8 cellular contexts compared by ENCODE assay signal in genomic region chr22:25462474-25463346, GRCh38.
DNase-seq lines count a peak whose midpoint lies in the region; ATAC-seq and TF ChIP-seq lines count a peak whose summit lies in the region.
"Not testable (repeated sequence)": the region's sequence is repeated elsewhere in the genome, so short reads cannot be mapped to it uniquely, and the experiment has no call there.

No MANE protein-coding gene starts in this region.

- H3K9me3 ChIP-seq in DND-41 (ENCODE audit: insufficient read depth, low read length, severe bottlenecking); neutrophil: not testable (repeated sequence)

- not testable (repeated sequence) for H3K9me3 Mint-ChIP-seq in activated naive CD4-positive, alpha-beta T cell treated with anti-CD3 and anti-CD28 coated beads, Interleukin-2, amount 50 U/mL, for 72 hours; stimulated activated naive B cell treated with anti-CD40 and anti-IgM and Interleukin-4, amounts not matched to agents 10 μg/mL and 1 μg/mL and 100 μg/mL, for 72 hours

- not testable (repeated sequence) for H3K4me3 ChIP-seq in DND-41 (ENCODE audit: low read depth in 1 of 2, low read length in 2 of 2); neutrophil (ENCODE audit: low read depth in 1 of 2, low read length in 1 of 2)

- not testable (repeated sequence) for H3K4me2 ChIP-seq in DND-41 (ENCODE audit: insufficient read depth, low read length)

- peak overlapping the region; percentile 22 to 61 for H3K27ac Mint-ChIP-seq in activated naive CD4-positive, alpha-beta T cell treated with anti-CD3 and anti-CD28 coated beads, Interleukin-2, amount 50 U/mL, for 72 hours
- peak overlapping the region; percentile 62 for H3K27ac Mint-ChIP-seq in stimulated activated naive B cell treated with anti-CD40 and anti-IgM and Interleukin-4, amounts not matched to agents 10 μg/mL and 1 μg/mL and 100 μg/mL, for 72 hours

- H3K4me3 Mint-ChIP-seq in stimulated activated naive B cell treated with anti-CD40 and anti-IgM and Interleukin-4, amounts not matched to agents 10 μg/mL and 1 μg/mL and 100 μg/mL, for 72 hours = not testable (repeated sequence)

- H3K4me1 ChIP-seq in DND-41 (ENCODE audit: insufficient read depth, low read length); neutrophil (ENCODE audit: control insufficient read depth in 1 of 2, insufficient read depth in 1 of 2, low read depth in 1 of 2, low read length in 1 of 2): not testable (repeated sequence)

- H3K9ac ChIP-seq in DND-41 (ENCODE audit: low read depth, low read length) = not testable (repeated sequence)

- H3K27ac ChIP-seq in DND-41 (ENCODE audit: low read length); neutrophil: not testable (repeated sequence)

- peaks cover 38% of the 10 kb centered on the region for H3K36me3 ChIP-seq in DND-41 (ENCODE audit: insufficient read depth, low read length)
- H3K36me3 ChIP-seq in neutrophil = peaks cover 52% of the 10 kb centered on the region

- peak; percentile 95 for ATAC-seq in DND-41 (ENCODE audit: insufficient read depth, low read depth)
- ATAC-seq in HG02571 (IDR thresholded peaks at IDR 0.05; ENCODE audit: unreplicated experiment) = peak; percentile 62
- ATAC-seq in activated naive CD4-positive, alpha-beta T cell treated with anti-CD3 and anti-CD28 coated beads, Interleukin-2, amount 50 U/mL, for 72 hours = peak; percentile 93 to 97
- ATAC-seq in stimulated activated naive B cell treated with anti-CD40 and anti-IgM and Interleukin-4, amounts not matched to agents 10 μg/mL and 1 μg/mL and 100 μg/mL, for 72 hours (replicated peaks) = peak; percentile 98

- peak; percentile 77 for DNase-seq in DND-41
- peak; percentile 48 to 50 for DNase-seq in NCI-H2081 (lab: John Stamatoyannopoulos, UW)
- peak; percentile 26 to 78 (median 56) for DNase-seq in T-helper 2 cell
- peak; percentile 78 to 86 for DNase-seq in activated naive CD4-positive, alpha-beta T cell treated with anti-CD3 and anti-CD28 coated beads, Interleukin-2, amount 50 U/mL, for 72 hours (ENCODE audit: low spot score in 2 of 2)
- peak; percentile 90 for DNase-seq in germinal center (ENCODE audit: low spot score)
- peak; percentile 76 for DNase-seq in stimulated activated naive B cell treated with anti-CD40 and anti-IgM and Interleukin-4, amounts not matched to agents 10 μg/mL and 1 μg/mL and 100 μg/mL, for 72 hours

- H3K27me3 Mint-ChIP-seq in stimulated activated naive B cell treated with anti-CD40 and anti-IgM and Interleukin-4, amounts not matched to agents 10 μg/mL and 1 μg/mL and 100 μg/mL, for 72 hours = not testable (repeated sequence)

- not testable (repeated sequence) for H3K27me3 ChIP-seq in DND-41 (ENCODE audit: insufficient read depth, low read length, poor library complexity); neutrophil

- not testable (repeated sequence) for H4K20me1 ChIP-seq in DND-41 (ENCODE audit: insufficient read depth, low read length)

- TF ChIP-seq CTCF in DND-41 (IDR thresholded peaks at IDR 0.05; ENCODE audit: borderline replicate concordance, extremely low read depth, low read length, poor library complexity, severe bottlenecking) (peak; percentile 96), neutrophil (IDR thresholded peaks at IDR 0.05) (peak; percentile 90)

- not testable (repeated sequence) for H3K79me2 ChIP-seq in DND-41 (ENCODE audit: insufficient read depth, low read length)

- not testable (repeated sequence) for H2AFZ ChIP-seq in DND-41 (ENCODE audit: low read depth, low read length)

- peaks cover 5 to 26% of the 10 kb centered on the region in 2 donors for H3K36me3 Mint-ChIP-seq in activated naive CD4-positive, alpha-beta T cell treated with anti-CD3 and anti-CD28 coated beads, Interleukin-2, amount 50 U/mL, for 72 hours
- peaks cover 37 to 45% of the 10 kb centered on the region in 2 donors for H3K36me3 Mint-ChIP-seq in stimulated activated naive B cell treated with anti-CD40 and anti-IgM and Interleukin-4, amounts not matched to agents 10 μg/mL and 1 μg/mL and 100 μg/mL, for 72 hours

- peaks cover 4 to 14% of the 10 kb centered on the region in 2 donors for H3K4me1 Mint-ChIP-seq in stimulated activated naive B cell treated with anti-CD40 and anti-IgM and Interleukin-4, amounts not matched to agents 10 μg/mL and 1 μg/mL and 100 μg/mL, for 72 hours
